In the genomic region with DNA sequence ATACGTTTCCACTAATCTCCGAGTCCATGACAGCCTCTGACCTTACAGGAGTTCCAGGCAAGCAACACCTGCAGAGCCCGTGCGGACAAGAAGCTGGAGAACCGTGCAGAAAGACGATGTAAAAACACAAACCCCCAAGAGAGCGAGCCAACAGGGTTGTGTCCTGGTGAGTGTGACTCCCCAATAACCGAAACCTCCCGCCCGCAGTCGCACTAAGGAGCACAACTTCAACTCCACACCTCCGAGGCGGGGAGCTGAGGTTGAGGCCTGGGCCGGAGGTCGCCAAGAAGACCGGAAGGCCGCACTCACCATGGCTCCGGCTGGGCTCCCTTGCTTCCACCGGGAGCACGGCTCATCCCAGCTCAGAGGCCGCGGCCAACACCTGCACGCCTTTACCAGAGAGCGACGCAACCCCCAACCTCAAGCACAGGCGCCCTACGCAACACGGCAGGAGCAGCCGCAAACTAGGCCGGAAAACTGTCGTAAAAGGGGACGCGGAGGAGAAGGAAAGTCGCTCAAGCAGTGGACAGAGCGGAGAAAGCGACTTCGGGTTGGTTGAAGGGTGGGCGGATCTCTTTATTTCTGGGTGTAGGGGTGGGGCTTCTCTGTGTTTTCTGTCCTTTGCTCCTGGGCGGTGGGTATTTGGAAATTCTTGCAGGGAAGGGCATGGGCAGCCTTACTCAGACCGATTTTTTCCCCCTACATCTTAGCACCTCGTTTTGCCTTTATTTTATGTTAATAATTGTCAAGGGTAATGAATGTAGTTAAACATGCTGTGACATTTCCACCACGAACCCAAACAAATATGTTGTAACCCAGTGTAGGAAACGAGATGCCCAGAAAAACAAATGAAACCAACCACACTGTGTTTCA, we compare ENCODE assay signal across 8 cellular contexts. TPM values are rescaled to one million over a fixed set of nuclear protein-coding genes. Genes with fewer than 3 reads are reported as not detected.
A peak's percentile ranks its signal among the peaks of the same experiment; 100 is the strongest.
DNase-seq lines count a peak whose midpoint lies in the region; ATAC-seq and TF ChIP-seq lines count a peak whose summit lies in the region.

A gene (minus strand): TSS at position 446 of the 873 bp plus-strand sequence. CDS start 134 bp downstream, at position 312.

- H3K4me1 ChIP-seq in liver (ENCODE audit: control insufficient read depth in 4 of 4, insufficient read depth in 4 of 4, low read length in 3 of 4) = peaks cover 9 to 16% (median 15%) of the 10 kb centered on the region in 4 donors

- H3K36me3 ChIP-seq in liver (ENCODE audit: control insufficient read depth in 4 of 4, insufficient read depth in 3 of 4, low read depth in 1 of 4, low read length in 3 of 4) = peaks cover 0 to 15% (median 14%) of the 10 kb centered on the region in 4 donors

- H3K9ac ChIP-seq in liver (ENCODE audit: low read depth in 1 of 2, low read length in 2 of 2) = peak within 1 kb of the TSS; percentile 86 to 92

- H3K27ac ChIP-seq in dorsolateral prefrontal cortex = peak within 1 kb of the TSS; percentile 13 to 95 (median 86)
- peak within 1 kb of the TSS; percentile 67 to 82 for H3K27ac ChIP-seq in liver (ENCODE audit: low read depth in 1 of 2, low read length in 2 of 2)

- peak within 1 kb of the TSS; percentile 93 for H3K27ac Mint-ChIP-seq in activated CD4-positive, alpha-beta memory T cell treated with anti-CD3 and anti-CD28 coated beads for 36 hours

- H3K4me3 ChIP-seq in dorsolateral prefrontal cortex = peak within 1 kb of the TSS; percentile 49 to 98 (median 88)
- peak within 1 kb of the TSS; percentile 84 to 95 (median 88) for H3K4me3 ChIP-seq in liver (ENCODE audit: low read depth in 1 of 3, low read length in 3 of 3)

- DNase-seq in CD1c-positive myeloid dendritic cell (ENCODE audit: extremely low spot score) = peak; percentile 97
- DNase-seq in NCI-H82 treated with DMSO at 0.1 percent for 48 hours (lab: John Stamatoyannopoulos, UW; ENCODE audit: unreplicated experiment) = peak; percentile 99
- DNase-seq in activated CD4-positive, alpha-beta memory T cell treated with anti-CD3 and anti-CD28 coated beads for 36 hours = peak; percentile 95
- DNase-seq in dorsolateral prefrontal cortex = peak; percentile 78 to 96 (median 94)
- peak; percentile 92 for DNase-seq in stimulated activated CD4-positive, alpha-beta T cell treated with anti-CD3 and anti-CD28 coated beads, Interleukin-4, amount 100 ng/mL, for 24 hours

- H3K27me3 ChIP-seq in dorsolateral prefrontal cortex = no peaks in the 10 kb centered on the region
- H3K27me3 ChIP-seq in liver (ENCODE audit: control insufficient read depth in 4 of 4, insufficient read depth in 4 of 4, low read length in 3 of 4) = no peaks in the 10 kb centered on the region

- no peaks in the 10 kb centered on the region for H3K9me3 Mint-ChIP-seq in activated CD4-positive, alpha-beta memory T cell treated with anti-CD3 and anti-CD28 coated beads for 36 hours

- POLR2A ChIA-PET in activated CD4-positive, alpha-beta memory T cell treated with anti-CD3 and anti-CD28 coated beads for 36 hours (lab: Charles Lee) = interaction anchor here (1.2 to 2.0 kb wide), 2 partner anchors 8 to 77 kb away, joined by 3 to 11 read pairs; a partner anchor contains a TSS

- ATAC-seq in GM19438 (IDR thresholded peaks at IDR 0.05; ENCODE audit: low read depth, unreplicated experiment) (peak; percentile 93), HG03575 (IDR thresholded peaks at IDR 0.05; ENCODE audit: extremely low read depth, insufficient number of reproducible peaks, low FRiP score, unreplicated experiment) (peak; percentile 87)

- under 1% methylated on average over 43 of the region's 43 CpGs for WGBS in liver

- no peaks in the 10 kb centered on the region for H3K27me3 Mint-ChIP-seq in activated CD4-positive, alpha-beta memory T cell treated with anti-CD3 and anti-CD28 coated beads for 36 hours

- peak; percentile 41 to 58 for TF ChIP-seq RAD21 in liver (IDR thresholded peaks at IDR 0.05)

- peaks cover 31% of the 10 kb centered on the region for H3K4me1 Mint-ChIP-seq in activated CD4-positive, alpha-beta memory T cell treated with anti-CD3 and anti-CD28 coated beads for 36 hours (ENCODE audit: low read depth)

- TF ChIP-seq CTCF in dorsolateral prefrontal cortex (IDR thresholded peaks at IDR 0.05 in 54 of 56, conservative IDR thresholded peaks at IDR 0.05 in 2 of 56; ENCODE audit: low read depth in 1 of 56, partially characterized antibody in 56 of 56) = peak in 27 of 56 donors; percentile 6 to 57 (median 17)
- TF ChIP-seq CTCF in liver (IDR thresholded peaks at IDR 0.05; ENCODE audit: low read depth, low read length, missing input control) = no peak

- intact Hi-C loops in activated CD4-positive, alpha-beta memory T cell treated with anti-CD3 and anti-CD28 coated beads for 36 hours (cut with micrococcal nuclease) = loop anchor here (1.0 to 5.0 kb wide), 6 partner anchors 20 to 1382 kb away; a partner anchor contains a TSS
- intact Hi-C loops in dorsolateral prefrontal cortex (cut with DNase I) = loop anchor here (2.0 to 10.0 kb wide), 4 partner anchors 77 to 1988 kb away; a partner anchor contains a TSS

- H3K4me3 Mint-ChIP-seq in activated CD4-positive, alpha-beta memory T cell treated with anti-CD3 and anti-CD28 coated beads for 36 hours = peak within 1 kb of the TSS; percentile 94

- peaks cover 14% of the 10 kb centered on the region for H3K36me3 Mint-ChIP-seq in activated CD4-positive, alpha-beta memory T cell treated with anti-CD3 and anti-CD28 coated beads for 36 hours

- H3K9me3 ChIP-seq in liver (ENCODE audit: control insufficient read depth in 4 of 4, low read length in 3 of 4) = no peaks in the 10 kb centered on the region

- CTCF ChIA-PET in activated CD4-positive, alpha-beta memory T cell treated with anti-CD3 and anti-CD28 coated beads for 36 hours (lab: Charles Lee) = interaction anchor here (0.7 to 1.3 kb wide), 3 partner anchors 10 to 187 kb away, joined by 3 to 4 read pairs (median 3); a partner anchor contains a TSS

TF ChIP-seq in liver, 16 proteins besides CTCF, POLR2A, EP300 and RAD21 (continues in another document):
- TF ChIP-seq SP1 (IDR thresholded peaks at IDR 0.05) (peak; percentile 84), HNF4A (conservative IDR thresholded peaks at IDR 0.05) (peak; percentile 85 to 86), FOXA2 (IDR thresholded peaks at IDR 0.05) (peak; percentile 46), JUND (IDR thresholded peaks at IDR 0.05) (peak; percentile 80 to 85), YY1 (IDR thresholded peaks at IDR 0.05) (peak; percentile 94), NR2F2 (IDR thresholded peaks at IDR 0.05) (no peak), TAF1 (conservative IDR thresholded peaks at IDR 0.05) (peak; percentile 92), GABPA (IDR thresholded peaks at IDR 0.05 in 1 of 2, conservative IDR thresholded peaks at IDR 0.05 in 1 of 2) (peak in 1 of 2 donors; percentile 78), RXRA (IDR thresholded peaks at IDR 0.05) (peak; percentile 65 to 73)
- TF ChIP-seq, protein P1, sequence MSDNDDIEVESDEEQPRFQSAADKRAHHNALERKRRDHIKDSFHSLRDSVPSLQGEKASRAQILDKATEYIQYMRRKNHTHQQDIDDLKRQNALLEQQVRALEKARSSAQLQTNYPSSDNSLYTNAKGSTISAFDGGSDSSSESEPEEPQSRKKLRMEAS (IDR thresholded peaks at IDR 0.05) = peak; percentile 92
- TF ChIP-seq, protein P2, sequence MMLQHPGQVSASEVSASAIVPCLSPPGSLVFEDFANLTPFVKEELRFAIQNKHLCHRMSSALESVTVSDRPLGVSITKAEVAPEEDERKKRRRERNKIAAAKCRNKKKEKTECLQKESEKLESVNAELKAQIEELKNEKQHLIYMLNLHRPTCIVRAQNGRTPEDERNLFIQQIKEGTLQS (IDR thresholded peaks at IDR 0.05) = peak; percentile 52
- TF ChIP-seq, protein P3, sequence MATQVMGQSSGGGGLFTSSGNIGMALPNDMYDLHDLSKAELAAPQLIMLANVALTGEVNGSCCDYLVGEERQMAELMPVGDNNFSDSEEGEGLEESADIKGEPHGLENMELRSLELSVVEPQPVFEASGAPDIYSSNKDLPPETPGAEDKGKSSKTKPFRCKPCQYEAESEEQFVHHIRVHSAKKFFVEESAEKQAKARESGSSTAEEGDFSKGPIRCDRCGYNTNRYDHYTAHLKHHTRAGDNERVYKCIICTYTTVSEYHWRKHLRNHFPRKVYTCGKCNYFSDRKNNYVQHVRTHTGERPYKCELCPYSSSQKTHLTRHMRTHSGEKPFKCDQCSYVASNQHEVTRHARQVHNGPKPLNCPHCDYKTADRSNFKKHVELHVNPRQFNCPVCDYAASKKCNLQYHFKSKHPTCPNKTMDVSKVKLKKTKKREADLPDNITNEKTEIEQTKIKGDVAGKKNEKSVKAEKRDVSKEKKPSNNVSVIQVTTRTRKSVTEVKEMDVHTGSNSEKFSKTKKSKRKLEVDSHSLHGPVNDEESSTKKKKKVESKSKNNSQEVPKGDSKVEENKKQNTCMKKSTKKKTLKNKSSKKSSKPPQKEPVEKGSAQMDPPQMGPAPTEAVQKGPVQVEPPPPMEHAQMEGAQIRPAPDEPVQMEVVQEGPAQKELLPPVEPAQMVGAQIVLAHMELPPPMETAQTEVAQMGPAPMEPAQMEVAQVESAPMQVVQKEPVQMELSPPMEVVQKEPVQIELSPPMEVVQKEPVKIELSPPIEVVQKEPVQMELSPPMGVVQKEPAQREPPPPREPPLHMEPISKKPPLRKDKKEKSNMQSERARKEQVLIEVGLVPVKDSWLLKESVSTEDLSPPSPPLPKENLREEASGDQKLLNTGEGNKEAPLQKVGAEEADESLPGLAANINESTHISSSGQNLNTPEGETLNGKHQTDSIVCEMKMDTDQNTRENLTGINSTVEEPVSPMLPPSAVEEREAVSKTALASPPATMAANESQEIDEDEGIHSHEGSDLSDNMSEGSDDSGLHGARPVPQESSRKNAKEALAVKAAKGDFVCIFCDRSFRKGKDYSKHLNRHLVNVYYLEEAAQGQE (IDR thresholded peaks at IDR 0.05) = peak; percentile 41
- TF ChIP-seq, protein P4, sequence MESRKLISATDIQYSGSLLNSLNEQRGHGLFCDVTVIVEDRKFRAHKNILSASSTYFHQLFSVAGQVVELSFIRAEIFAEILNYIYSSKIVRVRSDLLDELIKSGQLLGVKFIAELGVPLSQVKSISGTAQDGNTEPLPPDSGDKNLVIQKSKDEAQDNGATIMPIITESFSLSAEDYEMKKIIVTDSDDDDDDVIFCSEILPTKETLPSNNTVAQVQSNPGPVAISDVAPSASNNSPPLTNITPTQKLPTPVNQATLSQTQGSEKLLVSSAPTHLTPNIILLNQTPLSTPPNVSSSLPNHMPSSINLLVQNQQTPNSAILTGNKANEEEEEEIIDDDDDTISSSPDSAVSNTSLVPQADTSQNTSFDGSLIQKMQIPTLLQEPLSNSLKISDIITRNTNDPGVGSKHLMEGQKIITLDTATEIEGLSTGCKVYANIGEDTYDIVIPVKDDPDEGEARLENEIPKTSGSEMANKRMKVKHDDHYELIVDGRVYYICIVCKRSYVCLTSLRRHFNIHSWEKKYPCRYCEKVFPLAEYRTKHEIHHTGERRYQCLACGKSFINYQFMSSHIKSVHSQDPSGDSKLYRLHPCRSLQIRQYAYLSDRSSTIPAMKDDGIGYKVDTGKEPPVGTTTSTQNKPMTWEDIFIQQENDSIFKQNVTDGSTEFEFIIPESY (IDR thresholded peaks at IDR 0.05) = peak; percentile 75

RNA-seq across cellular contexts. Expression of the gene that starts here (rescaled TPM):
- 10 to 100 TPM; 68.6 to 75.0 TPM for total RNA-seq in activated CD4-positive, alpha-beta memory T cell treated with anti-CD3 and anti-CD28 coated beads for 36 hours
- total RNA-seq in dorsolateral prefrontal cortex (10 to 100 TPM; 26.3 to 63.9 (median 46.2) TPM), liver (10 to 100 TPM; 19.4 to 28.6 TPM)
- 100 to 1,000 TPM in 1 of 2 donors, 10 to 100 TPM in 1; 26.5 to 107 TPM for polyA plus RNA-seq in liver

Comparison
In these comparisons a context has a peak if more than half of its experiments do, and no peak if none do; other contexts are left out.
1. Peak in every context shown above with its lines: DNase-seq, ATAC-seq, H3K4me3 ChIP-seq and H3K27ac ChIP-seq.